Comparison of ENCODE assay signal across 12 cellular contexts in the genomic region with DNA sequence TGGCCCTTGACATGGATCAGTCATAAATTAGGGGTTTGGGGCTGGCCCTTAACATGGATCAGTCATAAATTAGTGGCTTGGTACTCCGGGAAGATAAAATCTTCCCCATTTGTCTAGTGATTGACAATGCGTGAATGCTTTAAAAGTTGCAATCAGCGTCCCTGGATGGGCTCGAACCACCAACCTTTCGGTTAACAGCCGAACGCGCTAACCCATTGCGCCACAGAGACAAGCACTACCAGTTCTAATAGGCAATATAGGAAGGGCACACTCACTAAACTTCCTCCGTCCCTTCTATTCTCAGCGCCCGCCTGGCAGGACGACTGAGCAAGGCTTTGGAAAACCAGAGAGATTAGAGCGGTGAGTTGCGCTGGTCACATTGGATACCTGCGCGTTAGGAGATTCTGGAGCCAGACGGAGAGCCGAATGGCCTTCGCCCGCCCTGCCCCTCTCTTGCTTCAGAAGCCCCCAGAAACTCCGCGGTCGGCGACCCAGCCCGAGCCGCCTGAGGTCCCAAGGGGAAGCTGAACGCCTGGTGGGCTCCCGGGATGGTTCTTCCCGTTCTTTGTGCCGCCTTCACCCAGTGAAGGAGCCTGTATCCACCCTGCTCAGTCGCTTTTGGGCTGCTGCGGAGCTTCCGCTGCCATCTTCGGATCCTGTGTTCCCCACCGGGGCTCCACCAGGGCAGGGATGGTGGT.
DNase-seq lines count a peak whose midpoint lies in the region; ATAC-seq and TF ChIP-seq lines count a peak whose summit lies in the region.
"Had no signal": no experiment of that assay in that cellular context is flagged by ENCODE, and none has a peak within 500 bp of the region (broad histone marks: within the 10 kb centered on the region; RNA-seq: fewer than 3 reads in every experiment).

No MANE protein-coding gene starts in this region.

- H2AFZ ChIP-seq in Karpas-422 (ENCODE audit: low read length) = no peak overlapping the region

- TF ChIP-seq CTCF in astrocyte of the spinal cord (IDR thresholded peaks at IDR 0.05; ENCODE audit: low read depth, low read length) = no peak

- peak overlapping the region; percentile 21 for H3K4me3 ChIP-seq in astrocyte of the spinal cord (ENCODE audit: low read depth, low read length)
- no peak overlapping the region for H3K4me3 ChIP-seq in Karpas-422 (ENCODE audit: low read length)
- H3K4me3 ChIP-seq: SJSA1 had no signal

- no peaks in the 10 kb centered on the region for H3K4me1 ChIP-seq in Karpas-422 (ENCODE audit: low read length)
- H3K4me1 ChIP-seq: heart left ventricle, SJSA1 had no signal

- no peaks in the 10 kb centered on the region for H3K27me3 ChIP-seq in Karpas-422 (ENCODE audit: low read length)

- H3K79me2 ChIP-seq in Karpas-422 (ENCODE audit: low read length) = no peaks in the 10 kb centered on the region

- no peaks in the 10 kb centered on the region for H3K9me2 ChIP-seq in Karpas-422 (replicated peaks; ENCODE audit: insufficient read depth, low read length)

- H3K9ac ChIP-seq in Karpas-422 (ENCODE audit: low read length) = no peak overlapping the region

- no peaks in the 10 kb centered on the region for H3K9me3 ChIP-seq in Karpas-422 (ENCODE audit: low read length)
- H3K9me3 ChIP-seq: heart left ventricle, SJSA1 had no signal

- no peak overlapping the region for H3K4me2 ChIP-seq in Karpas-422 (ENCODE audit: low read depth, low read length, poor library complexity, severe bottlenecking)

- ATAC-seq in HG03097 (IDR thresholded peaks at IDR 0.05; ENCODE audit: low FRiP score, unreplicated experiment) (no peak), GM21723 (IDR thresholded peaks at IDR 0.05; ENCODE audit: unreplicated experiment) (no peak)

- H3K36me3 ChIP-seq in Karpas-422 (ENCODE audit: insufficient read depth, low read length) = no peaks in the 10 kb centered on the region
- H3K36me3 ChIP-seq: heart left ventricle, SJSA1 had no signal

- H3K27ac ChIP-seq in Karpas-422 (ENCODE audit: low read length) = no peak overlapping the region
- H3K27ac ChIP-seq: heart left ventricle, SJSA1 had no signal

- DNase-seq in stimulated activated CD4-positive, alpha-beta T cell treated with anti-CD3 and anti-CD28 coated beads, Interleukin-1b, Interleukin-23, amount 100 ng/mL, for 48 hours = peak; percentile 23
- no peak for DNase-seq in stimulated activated CD4-positive, alpha-beta T cell treated with anti-CD3 and anti-CD28 coated beads, Interleukin-12 subunit alpha, Interleukin-12 subunit beta, amount 100 ng/mL, for 4 hours
- peak; percentile 0 for DNase-seq in astrocyte of the spinal cord (ENCODE audit: low read depth, low spot score)
- DNase-seq in left kidney (ENCODE audit: low read depth, low spot score) = peak; percentile 15
- no peak for DNase-seq in NCI-H1092 (lab: John Stamatoyannopoulos, UW)
- no peak for DNase-seq in Karpas-422
- DNase-seq: activated naive CD4-positive, alpha-beta T cell treated with anti-CD3 and anti-CD28 coated beads, Interleukin-2, amount 10 ng/mL, durations not matched to agents 7 days and 5 days; heart left ventricle; stimulated activated CD4-positive, alpha-beta T cell treated with anti-CD3 and anti-CD28 coated beads, Interleukin-4, amount 100 ng/mL, for 1 hour had no signal

- H4K20me1 ChIP-seq in Karpas-422 (ENCODE audit: insufficient read depth, low read depth, low read length) = no peaks in the 10 kb centered on the region

- in situ Hi-C loops in astrocyte of the spinal cord (cut with HindIII; ENCODE audit: low sequenced_read_pairs) = no loop called here

Comparison
In these comparisons a context has a peak if more than half of its experiments do, and no peak if none do; other contexts are left out.
1. DNase-seq: peak in stimulated activated CD4-positive, alpha-beta T cell treated with anti-CD3 and anti-CD28 coated beads, Interleukin-1b, Interleukin-23, amount 100 ng/mL, for 48 hours (single experiment), astrocyte of the spinal cord (single experiment) and left kidney (single experiment); none in stimulated activated CD4-positive, alpha-beta T cell treated with anti-CD3 and anti-CD28 coated beads, Interleukin-12 subunit alpha, Interleukin-12 subunit beta, amount 100 ng/mL, for 4 hours (single experiment), NCI-H1092 (single experiment) and Karpas-422 (single experiment).